In genomic region chr13:43908156-43909126, GRCh38 we compare ENCODE assay signal across 8 cellular contexts. TPM values are rescaled to one million over a fixed set of nuclear protein-coding genes. Genes with fewer than 3 reads are reported as not detected.
DNase-seq lines count a peak whose midpoint lies in the region; ATAC-seq and TF ChIP-seq lines count a peak whose summit lies in the region.

No MANE protein-coding gene starts in this region.

- H3K4me1 Mint-ChIP-seq in activated CD4-positive, alpha-beta T cell treated with anti-CD3 and anti-CD28 coated beads, Interleukin-2, amount 10 ng/mL, durations not matched to agents 7 days and 5 days: no peaks in the 10 kb centered on the region

- no peak for DNase-seq in activated CD4-positive, CD25-positive, alpha-beta regulatory T cell (lab: John Stamatoyannopoulos, UW)
- peak; percentile 26 for DNase-seq in activated CD4-positive, alpha-beta T cell treated with anti-CD3 and anti-CD28 coated beads, Interleukin-2, amount 10 ng/mL, durations not matched to agents 7 days and 5 days
- DNase-seq in right atrium auricular region (ENCODE audit: low spot score) (no peak), smooth muscle cell (lab: John Stamatoyannopoulos, UW; ENCODE audit: unreplicated experiment) (no peak), GM19238 (ENCODE audit: insufficient read length, low spot score) (no peak)
- no peak for DNase-seq in central memory CD4-positive, alpha-beta T cell

- H3K27ac Mint-ChIP-seq in activated CD4-positive, alpha-beta T cell treated with anti-CD3 and anti-CD28 coated beads, Interleukin-2, amount 10 ng/mL, durations not matched to agents 7 days and 5 days: no peak overlapping the region

- H3K36me3 ChIP-seq in Loucy (ENCODE audit: insufficient read depth, low read length) (no peaks in the 10 kb centered on the region), right atrium auricular region (no peaks in the 10 kb centered on the region), smooth muscle cell (ENCODE audit: low read depth) (no peaks in the 10 kb centered on the region)

- ATAC-seq in activated CD4-positive, CD25-positive, alpha-beta regulatory T cell treated with anti-CD3 and anti-CD28 coated beads, Interleukin-2, amount 50 U/mL, for 24 hours: peak; percentile 50 to 69

- no peak overlapping the region for H3K4me2 ChIP-seq in Loucy (ENCODE audit: low read depth, low read length, poor library complexity, severe bottlenecking)
- H3K4me2 ChIP-seq in smooth muscle cell: peak overlapping the region; percentile 69

- peak overlapping the region; percentile 64 for H2AFZ ChIP-seq in Loucy (ENCODE audit: low read length)
- H2AFZ ChIP-seq in smooth muscle cell (ENCODE audit: low read depth): no peak overlapping the region

- H3K9ac ChIP-seq in Loucy (ENCODE audit: low read depth, low read length, poor library complexity, severe bottlenecking) (no peak overlapping the region), smooth muscle cell (ENCODE audit: low read depth) (peak overlapping the region; percentile 79)

- no peaks in the 10 kb centered on the region for H3K79me2 ChIP-seq in Loucy (ENCODE audit: insufficient read depth, low read length)
- no peaks in the 10 kb centered on the region for H3K79me2 ChIP-seq in smooth muscle cell (ENCODE audit: low read depth)

- H3K27me3 Mint-ChIP-seq in activated CD4-positive, alpha-beta T cell treated with anti-CD3 and anti-CD28 coated beads, Interleukin-2, amount 10 ng/mL, durations not matched to agents 7 days and 5 days: peaks cover 23% of the 10 kb centered on the region

- no peaks in the 10 kb centered on the region for H3K9me3 Mint-ChIP-seq in activated CD4-positive, alpha-beta T cell treated with anti-CD3 and anti-CD28 coated beads, Interleukin-2, amount 10 ng/mL, durations not matched to agents 7 days and 5 days

- no peaks in the 10 kb centered on the region for H3K9me3 ChIP-seq in Loucy (ENCODE audit: insufficient read depth, low read depth, low read length)
- H3K9me3 ChIP-seq in right atrium auricular region: no peaks in the 10 kb centered on the region
- H3K9me3 ChIP-seq in smooth muscle cell (replicated peaks; ENCODE audit: low read depth): no peaks in the 10 kb centered on the region

- H3K4me1 ChIP-seq in Loucy (ENCODE audit: insufficient read depth, low read length, poor library complexity, severe bottlenecking) (no peaks in the 10 kb centered on the region), right atrium auricular region (peaks cover 0 to 29% of the 10 kb centered on the region in 2 donors), smooth muscle cell (ENCODE audit: low read depth) (no peaks in the 10 kb centered on the region)

- H3K4me3 ChIP-seq in Loucy (ENCODE audit: low read length, poor library complexity, severe bottlenecking) (no peak overlapping the region), right atrium auricular region (no peak overlapping the region), smooth muscle cell (no peak overlapping the region)

- H3K27ac ChIP-seq in right atrium auricular region (no peak overlapping the region), smooth muscle cell (ENCODE audit: low read depth) (peak overlapping the region; percentile 81)

- WGBS in smooth muscle cell (ENCODE audit: low lambda C conversion rate): 47% methylated on average over 2 of the region's 2 CpGs

- peak; percentile 76 for TF ChIP-seq CTCF in Loucy (conservative IDR thresholded peaks at IDR 0.05; ENCODE audit: low read length)
- peak; percentile 49 to 76 for TF ChIP-seq CTCF in right atrium auricular region (IDR thresholded peaks at IDR 0.05)
- peak; percentile 62 for TF ChIP-seq CTCF in smooth muscle cell (IDR thresholded peaks at IDR 0.05; ENCODE audit: borderline replicate concordance, insufficient read depth, poor library complexity, severe bottlenecking)

- H3K4me3 Mint-ChIP-seq in activated CD4-positive, alpha-beta T cell treated with anti-CD3 and anti-CD28 coated beads, Interleukin-2, amount 10 ng/mL, durations not matched to agents 7 days and 5 days: no peak overlapping the region

- no peaks in the 10 kb centered on the region for H3K36me3 Mint-ChIP-seq in activated CD4-positive, alpha-beta T cell treated with anti-CD3 and anti-CD28 coated beads, Interleukin-2, amount 10 ng/mL, durations not matched to agents 7 days and 5 days (ENCODE audit: low read depth)

- no peaks in the 10 kb centered on the region for H3K27me3 ChIP-seq in Loucy (ENCODE audit: insufficient read depth, low read length, poor library complexity, severe bottlenecking)
- no peaks in the 10 kb centered on the region for H3K27me3 ChIP-seq in right atrium auricular region
- no peaks in the 10 kb centered on the region for H3K27me3 ChIP-seq in smooth muscle cell (ENCODE audit: low read depth)

- CTCF ChIA-PET in activated CD4-positive, alpha-beta T cell treated with anti-CD3 and anti-CD28 coated beads, Interleukin-2, amount 10 ng/mL, durations not matched to agents 7 days and 5 days (lab: Charles Lee): interaction anchor here (0.9 to 1.1 kb wide), 4 partner anchors 8 to 963 kb away, joined by 3 read pairs; no protein-coding TSS in a partner anchor

- H3K9me2 ChIP-seq in Loucy (replicated peaks; ENCODE audit: low read depth, low read length): no peaks in the 10 kb centered on the region

- POLR2A ChIA-PET in activated CD4-positive, alpha-beta T cell treated with anti-CD3 and anti-CD28 coated beads, Interleukin-2, amount 10 ng/mL, durations not matched to agents 7 days and 5 days (lab: Charles Lee): interaction anchor here (0.7 kb wide), 1 partner anchor 1309 kb away, joined by 4 read pairs; no protein-coding TSS in a partner anchor

- H3F3A ChIP-seq in Loucy (ENCODE audit: low read depth) (no peaks in the 10 kb centered on the region), smooth muscle cell (ENCODE audit: low read depth) (no peaks in the 10 kb centered on the region)

- H4K20me1 ChIP-seq in Loucy (ENCODE audit: insufficient read depth, low read length, poor library complexity, severe bottlenecking) (no peaks in the 10 kb centered on the region), smooth muscle cell (ENCODE audit: low read depth) (no peaks in the 10 kb centered on the region)

RNA-seq across cellular contexts. Expression of gene LACC1, which starts 28.7 kb away (rescaled TPM):
- 1 to 10 TPM; 1.7 to 2.2 TPM for total RNA-seq in activated CD4-positive, alpha-beta T cell treated with anti-CD3 and anti-CD28 coated beads, Interleukin-2, amount 10 ng/mL, durations not matched to agents 7 days and 5 days
- total RNA-seq in right atrium auricular region: 1 to 10 TPM; 4.7 to 6.0 TPM
- 6.8 and 8.7 TPM in 2 replicates for total RNA-seq in smooth muscle cell
- polyA plus RNA-seq in smooth muscle cell: 2.0 and 3.3 TPM in 2 replicates

RNA-seq across cellular contexts. Expression of gene CCDC122, which starts 28.9 kb away (rescaled TPM):
- total RNA-seq in activated CD4-positive, alpha-beta T cell treated with anti-CD3 and anti-CD28 coated beads, Interleukin-2, amount 10 ng/mL, durations not matched to agents 7 days and 5 days: under 1 TPM; 0.50 to 0.62 TPM
- total RNA-seq in right atrium auricular region: 1 to 10 TPM; 2.3 to 3.5 TPM
- 2.8 and 10.8 TPM in 2 replicates for total RNA-seq in smooth muscle cell
- 3.8 and 8.1 TPM in 2 replicates for polyA plus RNA-seq in smooth muscle cell
